ENCODE assay signal across 8 cellular contexts in the genomic region with DNA sequence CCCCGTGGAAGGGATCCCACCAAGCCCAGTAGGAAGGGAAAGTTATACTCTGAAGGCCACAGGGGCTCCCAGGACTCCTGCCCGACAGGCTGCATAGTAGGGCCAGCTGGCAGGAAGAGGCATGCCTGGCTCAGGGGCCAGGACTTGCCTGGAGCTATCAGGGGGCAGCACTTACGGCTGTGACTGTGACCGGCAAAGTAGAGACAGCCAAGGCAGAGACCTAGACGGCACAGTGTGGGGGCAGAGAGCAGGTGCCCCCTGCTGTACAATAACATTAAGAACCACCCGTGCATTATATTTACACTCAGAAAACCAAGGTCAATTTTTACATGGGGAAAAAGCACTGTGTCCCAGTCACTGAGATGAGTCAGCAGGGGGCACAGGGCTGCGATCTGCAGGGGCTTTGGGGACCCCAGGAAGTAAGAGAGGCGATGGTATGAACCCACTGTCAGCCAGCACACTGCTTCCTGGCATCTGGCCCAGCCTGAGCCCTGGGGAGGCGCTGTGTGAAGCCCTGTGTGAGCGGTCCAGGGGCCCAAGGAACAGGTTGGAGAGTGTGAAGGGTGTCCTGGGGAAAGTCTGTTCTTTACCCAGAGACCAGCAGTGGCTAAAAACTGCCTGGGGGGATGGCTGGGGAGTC. TPM values are rescaled to one million over a fixed set of nuclear protein-coding genes. Genes with fewer than 3 reads are reported as not detected.
DNase-seq lines count a peak whose midpoint lies in the region; ATAC-seq and TF ChIP-seq lines count a peak whose summit lies in the region.

No MANE protein-coding gene starts in this region.

- no peak overlapping the region for H2BK15ac ChIP-seq in IMR-90 (ENCODE audit: low read depth, low read length)

- no peak overlapping the region for H4K5ac ChIP-seq in IMR-90 (ENCODE audit: low read depth, low read length)

- no peak overlapping the region for H3K14ac ChIP-seq in IMR-90 (replicated peaks; ENCODE audit: low read depth, low read length)

- no peaks in the 10 kb centered on the region for H3K36me3 ChIP-seq in IMR-90 (ENCODE audit: control insufficient read depth, insufficient read depth, low read length)
- no peaks in the 10 kb centered on the region for H3K36me3 ChIP-seq in breast epithelium

- TF ChIP-seq CTCF in IMR-90 (conservative IDR thresholded peaks at IDR 0.05; ENCODE audit: low read depth, low read length) = peak; percentile 21; the same call in 1 of the 2 replicates
- TF ChIP-seq CTCF in breast epithelium (IDR thresholded peaks at IDR 0.05) = no peak

- H4K91ac ChIP-seq in IMR-90 (ENCODE audit: insufficient read depth, low read depth, low read length) = no peak overlapping the region

- peaks cover 0 to 32% of the 10 kb centered on the region in 2 experiments; a peak in 3 of 4 replicates for H3K79me1 ChIP-seq in IMR-90 (ENCODE audit: low read depth in 1 of 2, low read length in 2 of 2)

- no peak overlapping the region for H3K56ac ChIP-seq in IMR-90 (ENCODE audit: extremely low read depth, insufficient read depth, low read length)

- 50% methylated on average over 3 of the region's 10 CpGs; no CpG with 5 or more reads in 1 of the 2 experiments for WGBS in IMR-90 (ENCODE audit: extremely low coverage in 2 of 2, insufficient read length in 1 of 2), 2 experiments

- peaks cover 28% of the 10 kb centered on the region for H3K36me3 Mint-ChIP-seq in activated naive CD8-positive, alpha-beta T cell treated with anti-CD3 and anti-CD28 coated beads for 36 hours
- peaks cover 3% of the 10 kb centered on the region for H3K36me3 Mint-ChIP-seq in memory B cell

- H3K4me3 ChIP-seq in IMR-90 (ENCODE audit: insufficient read depth, low read depth, low read length) (no peak overlapping the region), breast epithelium (no peak overlapping the region)

- H3K4me2 ChIP-seq in IMR-90 (ENCODE audit: low read depth, low read length) = no peak overlapping the region

- H3K27me3 Mint-ChIP-seq in activated naive CD8-positive, alpha-beta T cell treated with anti-CD3 and anti-CD28 coated beads for 36 hours = no peaks in the 10 kb centered on the region
- H3K27me3 Mint-ChIP-seq in memory B cell = no peaks in the 10 kb centered on the region

- no peak overlapping the region for H4K8ac ChIP-seq in IMR-90 (ENCODE audit: low read depth in 2 of 2, low read length in 2 of 2)

- ATAC-seq in IMR-90 (ENCODE audit: low read depth) (peak; percentile 50), memory B cell (ENCODE audit: low read depth) (peak; percentile 84)

- peaks cover 4% of the 10 kb centered on the region; the same call in 1 of the 2 replicates for H3K9me1 ChIP-seq in IMR-90 (ENCODE audit: insufficient read depth, low read length)

- H2BK5ac ChIP-seq in IMR-90 (ENCODE audit: low read depth, low read length, poor library complexity, severe bottlenecking) = no peak overlapping the region

- H3K23ac ChIP-seq in IMR-90 (ENCODE audit: low read depth, low read length) = no peak overlapping the region

- CTCF ChIA-PET in IMR-90 (lab: Yijun Ruan, JAX) = no interaction called here

- no peak overlapping the region for H3K4ac ChIP-seq in IMR-90 (ENCODE audit: low read depth, low read length)

- in situ Hi-C loops in IMR-90 (cut with MboI; ENCODE audit: low sequenced_read_pairs) = no loop called here

- no peaks in the 10 kb centered on the region for H3K4me1 ChIP-seq in IMR-90 (ENCODE audit: control insufficient read depth, insufficient read depth, low read length)
- H3K4me1 ChIP-seq in breast epithelium = no peaks in the 10 kb centered on the region

- H3K9me3 ChIP-seq in IMR-90 (ENCODE audit: control insufficient read depth, insufficient read depth, low read length) (no peaks in the 10 kb centered on the region), breast epithelium (no peaks in the 10 kb centered on the region)

- H3K27ac ChIP-seq in IMR-90 (ENCODE audit: insufficient read depth, low read length) (no peak overlapping the region), breast epithelium (no peak overlapping the region)

- no peak overlapping the region; the same call in 1 of the 2 replicates for H2AK5ac ChIP-seq in IMR-90 (ENCODE audit: low read depth, low read length)

- H3K4me1 Mint-ChIP-seq in activated naive CD8-positive, alpha-beta T cell treated with anti-CD3 and anti-CD28 coated beads for 36 hours = peaks cover 66% of the 10 kb centered on the region
- H3K4me1 Mint-ChIP-seq in memory B cell = peaks cover 36% of the 10 kb centered on the region

- peaks cover 6% of the 10 kb centered on the region for H4K20me1 ChIP-seq in IMR-90 (ENCODE audit: insufficient read depth, low read length)

- DNase-seq in EL = peak; percentile 20
- no peak for DNase-seq in IMR-90
- DNase-seq in activated naive CD8-positive, alpha-beta T cell treated with anti-CD3 and anti-CD28 coated beads for 36 hours = no peak
- DNase-seq in memory B cell (ENCODE audit: low spot score in 2 of 2) = no peak
- DNase-seq in GF-D8 (lab: John Stamatoyannopoulos, UW) = no peak
- DNase-seq in NCI-H1105 (lab: John Stamatoyannopoulos, UW) = no peak
- no peak for DNase-seq in NCI-H1436 treated with DMSO at 0.1 percent for 48 hours (lab: John Stamatoyannopoulos, UW)
- no peak for DNase-seq in breast epithelium (ENCODE audit: low spot score in 2 of 2)

- TF ChIP-seq POLR2A in IMR-90 (IDR thresholded peaks at IDR 0.05; ENCODE audit: low read depth, low read length) (no peak), breast epithelium (IDR thresholded peaks at IDR 0.05) (no peak)

- H3K9ac ChIP-seq in IMR-90 (ENCODE audit: low read depth, low read length) = no peak overlapping the region

- no peak overlapping the region for H3K4me3 Mint-ChIP-seq in activated naive CD8-positive, alpha-beta T cell treated with anti-CD3 and anti-CD28 coated beads for 36 hours
- H3K4me3 Mint-ChIP-seq in memory B cell = no peak overlapping the region

- intact Hi-C loops in IMR-90 (cut with micrococcal nuclease) = loop anchor here (10.0 kb wide), 1 partner anchor 515 kb away; no protein-coding TSS in a partner anchor
- intact Hi-C loops in breast epithelium (cut with DNase I; ENCODE audit: low total_unique reads) = no loop called here

- peak overlapping the region; percentile 73 for H3K27ac Mint-ChIP-seq in activated naive CD8-positive, alpha-beta T cell treated with anti-CD3 and anti-CD28 coated beads for 36 hours
- H3K27ac Mint-ChIP-seq in memory B cell = peak overlapping the region; percentile 80

- H2BK120ac ChIP-seq in IMR-90 (ENCODE audit: low read depth, low read length) = no peak overlapping the region

- H3K18ac ChIP-seq in IMR-90 (ENCODE audit: low read depth, low read length) = no peak overlapping the region

- dilution Hi-C loops in IMR-90 (cut with HindIII; ENCODE audit: low sequenced_read_pairs, unreplicated experiment) = no loop called here

- H2AK9ac ChIP-seq in IMR-90 (replicated peaks; ENCODE audit: low read depth, low read length, poor library complexity) = peak overlapping the region; percentile 71

- TF ChIP-seq RAD21 in IMR-90 (IDR thresholded peaks at IDR 0.05; ENCODE audit: low read length) = 0 out of 2 replicates have a peak, but pooled peaks have one; percentile 12

- POLR2A ChIA-PET in IMR-90 (lab: Charles Lee; ENCODE audit: unreplicated experiment) = no interaction called here

- no peak overlapping the region for H2BK20ac ChIP-seq in IMR-90 (ENCODE audit: low read depth, low read length)

- BruUV-seq in IMR-90 (replicated peaks; lab: Mats Ljungman, UMichigan) = no TSS peak

- H3K27me3 ChIP-seq in IMR-90 (ENCODE audit: control insufficient read depth, insufficient read depth, low read length) (no peaks in the 10 kb centered on the region), breast epithelium (no peaks in the 10 kb centered on the region)

- H2AFZ ChIP-seq in IMR-90 (replicated peaks; ENCODE audit: low read length, poor library complexity) = peak overlapping the region; percentile 59

- no peaks in the 10 kb centered on the region for H3K9me3 Mint-ChIP-seq in activated naive CD8-positive, alpha-beta T cell treated with anti-CD3 and anti-CD28 coated beads for 36 hours
- H3K9me3 Mint-ChIP-seq in memory B cell = no peaks in the 10 kb centered on the region

TF ChIP-seq in IMR-90, 13 proteins besides CTCF, POLR2A, EP300 and RAD21:
- TF ChIP-seq BHLHE40 (IDR thresholded peaks at IDR 0.05; ENCODE audit: low read depth, low read length) (no peak), SMC3 (IDR thresholded peaks at IDR 0.05; ENCODE audit: low read depth, low read length) (peak; percentile 25; the same call in 1 of the 2 replicates)

RNA-seq across cellular contexts. Expression of a gene that starts 9.9 kb away (rescaled TPM):
- total RNA-seq in IMR-90 (2012; rRNA removed) (35.8 and 59.4 TPM in 2 replicates), breast epithelium (10 to 100 TPM; 14.1 to 39.3 (median 14.8) TPM)
- polyA plus RNA-seq in IMR-90 (2012; rRNA removed) = 78.2 and 96.8 TPM in 2 replicates
- polyA plus RNA-seq in IMR-90 (2012; cell fraction: cytosol; rRNA removed) = 69.5 and 225 TPM in 2 replicates
- 17.6 and 35.1 TPM in 2 replicates for polyA plus RNA-seq in IMR-90 (2012; cell fraction: nucleus; rRNA removed; ENCODE audit: low replicate concordance)
- 10 to 100 TPM; 50.0 to 51.0 TPM for total RNA-seq in activated naive CD8-positive, alpha-beta T cell treated with anti-CD3 and anti-CD28 coated beads for 36 hours

RNA-seq across cellular contexts. Expression of a gene that starts 56.8 kb away (rescaled TPM):
- total RNA-seq in IMR-90 (2012; rRNA removed) (30.1 and 32.5 TPM in 2 replicates), breast epithelium (10 to 100 TPM; 31.4 to 35.7 (median 32.4) TPM)
- polyA plus RNA-seq in IMR-90 (2012; rRNA removed) = 17.4 and 22.6 TPM in 2 replicates
- polyA plus RNA-seq in IMR-90 (2012; cell fraction: cytosol; rRNA removed) = 9.6 and 10.1 TPM in 2 replicates
- polyA plus RNA-seq in IMR-90 (2012; cell fraction: nucleus; rRNA removed; ENCODE audit: low replicate concordance) = 33.6 and 55.3 TPM in 2 replicates
- total RNA-seq in activated naive CD8-positive, alpha-beta T cell treated with anti-CD3 and anti-CD28 coated beads for 36 hours = 10 to 100 TPM; 53.3 to 55.2 TPM
